Comparison of ENCODE assay signal across 13 cellular contexts in genomic region chr19:48070177-48070769, GRCh38. TPM values are rescaled to one million over a fixed set of nuclear protein-coding genes. Genes with fewer than 3 reads are reported as not detected.
"Had no signal": no experiment of that assay in that cellular context is flagged by ENCODE, and none has a peak within 500 bp of the region (broad histone marks: within the 10 kb centered on the region; RNA-seq: fewer than 3 reads in every experiment).

No MANE protein-coding gene starts in this region.

RNA-seq across cellular contexts. Expression of gene CABP5, which starts 26.4 kb away (rescaled TPM):
- total RNA-seq: activated B cell treated with CpG ODN at 0.5 μM for 24 hours; activated CD4-positive, alpha-beta memory T cell treated with anti-CD3 and anti-CD28 coated beads for 36 hours; activated CD4-positive, alpha-beta memory T cell treated with anti-CD3 and anti-CD28 coated beads, Interleukin-2, amount 10 ng/mL, durations not matched to agents 7 days and 5 days; activated CD4-positive, alpha-beta T cell treated with anti-CD3 and anti-CD28 coated beads for 36 hours; activated CD4-positive, alpha-beta T cell treated with anti-CD3 and anti-CD28 coated beads, Interleukin-2, amount 10 ng/mL, durations not matched to agents 24 days and 14 days; activated CD4-positive, alpha-beta T cell treated with anti-CD3 and anti-CD28 coated beads, Interleukin-2, amount 10 ng/mL, durations not matched to agents 7 days and 5 days; activated CD8-positive, alpha-beta memory T cell treated with anti-CD3 and anti-CD28 coated beads for 36 hours; activated CD8-positive, alpha-beta memory T cell treated with anti-CD3 and anti-CD28 coated beads, Interleukin-2, amount 10 ng/mL, durations not matched to agents 7 days and 5 days; activated CD8-positive, alpha-beta T cell treated with anti-CD3 and anti-CD28 coated beads for 36 hours; activated CD8-positive, alpha-beta T cell treated with anti-CD3 and anti-CD28 coated beads, Interleukin-2, amount 10 ng/mL, durations not matched to agents 7 days and 5 days; T-helper 1 cell treated with Interleukin-12 subunit alpha and Interleukin-12 subunit beta and Interleukin-4 antibody, amounts not matched to agents 30 ng/mL and 1 ng/mL, for 36 hours; T-helper 2 cell treated with Interferon-gamma antibody and Interleukin-4, amounts not matched to agents 100 ng/mL and 5 ng/mL, for 36 hours; WTC11 had no signal
